ENCODE assay signal across 22 cellular contexts in genomic region chr3:178245385-178245778, GRCh38.
DNase-seq lines count a peak whose midpoint lies in the region; ATAC-seq and TF ChIP-seq lines count a peak whose summit lies in the region.
"Had no signal": no experiment of that assay in that cellular context is flagged by ENCODE, and none has a peak within 500 bp of the region (broad histone marks: within the 10 kb centered on the region; RNA-seq: fewer than 3 reads in every experiment).

No MANE protein-coding gene starts in this region.

- H3K27me3 ChIP-seq in fibroblast of lung (ENCODE audit: control insufficient read depth, insufficient read depth, low read length): no peaks in the 10 kb centered on the region
- H3K27me3 ChIP-seq: adrenal gland, Peyer's patch, tibial artery had no signal

- H3K4me3 Mint-ChIP-seq in neural crest cell: no peak overlapping the region
- H3K4me3 Mint-ChIP-seq: activated B cell treated with CpG ODN at 0.5 μM for 24 hours; activated CD4-positive, alpha-beta memory T cell treated with anti-CD3 and anti-CD28 coated beads for 36 hours; CD4-positive, alpha-beta T cell; stimulated activated naive CD8-positive, alpha-beta T cell treated with anti-CD3 and anti-CD28 coated beads, Interleukin-15, Interleukin-2, amounts not matched to agents 100 ng/mL and 50 ng/mL, for 24 hours had no signal

- no peaks in the 10 kb centered on the region for H3K9me3 ChIP-seq in fibroblast of lung (ENCODE audit: control insufficient read depth, insufficient read depth, low read depth, low read length)
- H3K9me3 ChIP-seq: adrenal gland, Peyer's patch had no signal

- H3K27ac Mint-ChIP-seq in neural crest cell (ENCODE audit: unreplicated experiment): peak overlapping the region; percentile 68
- H3K27ac Mint-ChIP-seq: activated B cell treated with CpG ODN at 0.5 μM for 24 hours; activated CD4-positive, alpha-beta memory T cell treated with anti-CD3 and anti-CD28 coated beads for 36 hours; CD4-positive, alpha-beta T cell; stimulated activated naive CD8-positive, alpha-beta T cell treated with anti-CD3 and anti-CD28 coated beads, Interleukin-15, Interleukin-2, amounts not matched to agents 100 ng/mL and 50 ng/mL, for 24 hours had no signal

- peak; percentile 27 for DNase-seq in EL
- peak; percentile 69 for DNase-seq in NCI-H748 (lab: John Stamatoyannopoulos, UW; ENCODE audit: unreplicated experiment)
- peak; percentile 50 to 86 for DNase-seq in fibroblast of lung (ENCODE audit: low read depth in 2 of 2)
- DNase-seq in neural crest cell (ENCODE audit: low read depth, low spot score): no peak
- DNase-seq in NCI-H345 treated with DMSO at 0.1 percent for 48 hours (lab: John Stamatoyannopoulos, UW; ENCODE audit: unreplicated experiment): no peak
- DNase-seq: activated B cell treated with CpG ODN at 0.5 μM for 24 hours; activated CD4-positive, alpha-beta memory T cell treated with anti-CD3 and anti-CD28 coated beads for 36 hours; CD4-positive, alpha-beta T cell; H7; left cardiac atrium; mesendoderm; NCI-H1694; NK-92 treated with Interleukin-12 subunit alpha and Interleukin-12 subunit beta, amount 100 ng/mL, for 24 hours; Peyer's patch; stimulated activated CD4-positive, alpha-beta T cell treated with anti-CD3 and anti-CD28 coated beads, Interleukin-4, amount 100 ng/mL, for 24 hours; tibial artery had no signal

- H3K4me1 ChIP-seq in fibroblast of lung (ENCODE audit: control insufficient read depth, extremely low read depth, insufficient read depth, low read length): no peaks in the 10 kb centered on the region
- H3K4me1 ChIP-seq: Peyer's patch had no signal

- TF ChIP-seq CTCF in fibroblast of lung (conservative IDR thresholded peaks at IDR 0.05 in 1 of 2, IDR thresholded peaks at IDR 0.05 in 1 of 2; ENCODE audit: low read depth in 1 of 2, low read length in 2 of 2) (no peak), neural crest cell (conservative IDR thresholded peaks at IDR 0.05) (no peak)

- no peak overlapping the region for H3K27ac ChIP-seq in fibroblast of lung (ENCODE audit: insufficient read depth, low read length)
- H3K27ac ChIP-seq: epithelial cell of prostate, Peyer's patch, tibial artery had no signal

- H3K36me3 Mint-ChIP-seq in neural crest cell (ENCODE audit: low read depth): peaks cover 5% of the 10 kb centered on the region
- H3K36me3 Mint-ChIP-seq: activated CD4-positive, alpha-beta memory T cell treated with anti-CD3 and anti-CD28 coated beads for 36 hours had no signal

- H3K36me3 ChIP-seq in fibroblast of lung (ENCODE audit: control insufficient read depth, insufficient read depth, low read length): no peaks in the 10 kb centered on the region
- H3K36me3 ChIP-seq: adrenal gland, Peyer's patch, tibial artery had no signal

- no peak overlapping the region for H3K9ac ChIP-seq in fibroblast of lung (ENCODE audit: insufficient read depth, low read length)

- H3K79me2 ChIP-seq in fibroblast of lung (ENCODE audit: control insufficient read depth, insufficient read depth, low read length): no peaks in the 10 kb centered on the region

- no peak overlapping the region for H3K4me3 ChIP-seq in fibroblast of lung (replicated peaks in 1 of 4; ENCODE audit: control extremely low read depth in 1 of 4, insufficient read depth in 1 of 4, low read depth in 3 of 4, low read length in 4 of 4)
- H3K4me3 ChIP-seq: adrenal gland, Peyer's patch, tibial artery had no signal

- H3K4me2 ChIP-seq in fibroblast of lung (ENCODE audit: extremely low read depth, insufficient read depth, low read length): no peak overlapping the region

- H4K20me1 ChIP-seq in fibroblast of lung (ENCODE audit: control insufficient read depth, extremely low read depth, insufficient read depth, low read length): no peaks in the 10 kb centered on the region

- ATAC-seq in GM18858 (IDR thresholded peaks at IDR 0.05; ENCODE audit: unreplicated experiment) (no peak), GM18907 (IDR thresholded peaks at IDR 0.05; ENCODE audit: unreplicated experiment) (no peak), HG03469 (IDR thresholded peaks at IDR 0.05; ENCODE audit: unreplicated experiment) (no peak)
- ATAC-seq: left cardiac atrium had no signal

- H3K27me3 Mint-ChIP-seq in neural crest cell (ENCODE audit: low read depth): no peaks in the 10 kb centered on the region
- H3K27me3 Mint-ChIP-seq: CD4-positive, alpha-beta T cell; stimulated activated naive CD8-positive, alpha-beta T cell treated with anti-CD3 and anti-CD28 coated beads, Interleukin-15, Interleukin-2, amounts not matched to agents 100 ng/mL and 50 ng/mL, for 24 hours had no signal

- peaks cover 15% of the 10 kb centered on the region for H3K4me1 Mint-ChIP-seq in neural crest cell
- H3K4me1 Mint-ChIP-seq: activated B cell treated with CpG ODN at 0.5 μM for 24 hours had no signal

- no peak overlapping the region for H2AFZ ChIP-seq in fibroblast of lung (ENCODE audit: low read length)

- peaks cover 4% of the 10 kb centered on the region for H3K9me3 Mint-ChIP-seq in neural crest cell

Comparison
In these comparisons a context has a peak if more than half of its experiments do, and no peak if none do; other contexts are left out.
1. DNase-seq: peak in EL (single experiment), NCI-H748 (single experiment) and fibroblast of lung (2 of 2); none in neural crest cell (single experiment) and NCI-H345 treated with DMSO at 0.1 percent for 48 hours (single experiment).